13 cellular contexts compared by ENCODE assay signal in the genomic region with DNA sequence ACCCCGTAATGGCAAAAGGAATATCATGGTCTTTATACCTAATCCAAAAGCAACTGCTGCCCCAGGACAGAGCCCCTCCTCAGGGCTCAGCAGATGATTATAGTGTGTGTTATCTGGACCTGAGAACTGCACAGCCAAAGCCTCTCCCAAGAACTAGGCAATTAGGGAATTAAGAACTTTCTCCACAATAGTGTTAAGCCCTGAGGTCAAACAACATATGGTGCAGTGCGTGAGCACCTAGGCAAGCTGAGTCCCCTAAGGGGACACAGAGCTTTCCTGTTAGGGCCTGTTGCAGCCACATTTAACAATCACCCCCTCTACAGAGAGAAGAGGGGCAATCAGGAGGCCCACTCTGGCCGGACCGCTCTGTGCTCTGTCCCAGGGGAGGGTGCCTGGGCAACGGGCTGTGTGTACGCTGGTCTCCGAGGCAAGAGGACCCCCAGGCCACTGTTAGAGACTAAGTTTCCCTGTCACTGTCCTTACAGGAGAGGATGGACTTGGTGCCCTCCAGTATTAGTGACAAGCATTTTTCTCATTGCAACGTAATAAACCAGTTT. TPM values are rescaled to one million over a fixed set of nuclear protein-coding genes. Genes with fewer than 3 reads are reported as not detected.
DNase-seq lines count a peak whose midpoint lies in the region; ATAC-seq and TF ChIP-seq lines count a peak whose summit lies in the region.
"Had no signal": no experiment of that assay in that cellular context is flagged by ENCODE, and none has a peak within 500 bp of the region (broad histone marks: within the 10 kb centered on the region; RNA-seq: fewer than 3 reads in every experiment).

No MANE protein-coding gene starts in this region.

- peaks cover 60% of the 10 kb centered on the region for H3K27me3 ChIP-seq in BLaER1
- no peaks in the 10 kb centered on the region for H3K27me3 ChIP-seq in body of pancreas
- H3K27me3 ChIP-seq: adrenal gland had no signal

- ATAC-seq in body of pancreas, result no peak
- ATAC-seq in naive thymus-derived CD8-positive, alpha-beta T cell, result no peak

- H3K9me3 ChIP-seq in BLaER1, result no peaks in the 10 kb centered on the region
- H3K9me3 ChIP-seq in HEK293 (ENCODE audit: control insufficient read depth, insufficient read depth, low read depth, low read length), result no peaks in the 10 kb centered on the region
- H3K9me3 ChIP-seq in body of pancreas, result no peaks in the 10 kb centered on the region
- H3K9me3 ChIP-seq: adrenal gland had no signal

- in situ Hi-C loops in KBM-7 (cut with MboI; ENCODE audit: low pct_unique_long_range_greater_than_20kb, low sequenced_read_pairs), result loop anchor here (10.0 kb wide), 1 partner anchor 65 kb away; no protein-coding TSS in a partner anchor

- 51 to 59% methylated on average over 2 to 8 of the region's 8 CpGs for WGBS in body of pancreas, 2 donors

- H3K27me3 Mint-ChIP-seq in naive thymus-derived CD8-positive, alpha-beta T cell, result peaks cover 31 to 93% (median 68%) of the 10 kb centered on the region in 5 donors
- peaks cover 56% of the 10 kb centered on the region for H3K27me3 Mint-ChIP-seq in activated T-helper 1 cell treated with anti-CD3 and anti-CD28 coated beads, Interleukin-12 subunit alpha, Interleukin-12 subunit beta, Interleukin-2, Interleukin-4 antibody, amounts not matched to agents 30 ng/mL and 10 ng/mL and 1 ng/mL, durations not matched to agents 14 hours and 24 hours and 36 hours (ENCODE audit: insufficient read depth)

- H3K4me3 ChIP-seq in BLaER1 (no peak overlapping the region), HEK293 (ENCODE audit: low read depth, low read length) (no peak overlapping the region), body of pancreas (no peak overlapping the region)

- H3K27ac Mint-ChIP-seq in naive thymus-derived CD8-positive, alpha-beta T cell, result no peak overlapping the region
- H3K27ac Mint-ChIP-seq in activated T-helper 1 cell treated with anti-CD3 and anti-CD28 coated beads, Interleukin-12 subunit alpha, Interleukin-12 subunit beta, Interleukin-2, Interleukin-4 antibody, amounts not matched to agents 30 ng/mL and 10 ng/mL and 1 ng/mL, durations not matched to agents 14 hours and 24 hours and 36 hours, result no peak overlapping the region
- H3K27ac Mint-ChIP-seq: activated CD4-positive, alpha-beta memory T cell treated with anti-CD3 and anti-CD28 coated beads, Interleukin-2, amount 10 ng/mL, durations not matched to agents 7 days and 5 days had no signal

- H3K27ac ChIP-seq in BLaER1 (no peak overlapping the region), HEK293 (ENCODE audit: extremely low read depth, low read depth, low read length) (no peak overlapping the region; the same call in 1 of the 2 replicates), body of pancreas (peak overlapping the region; percentile 79 to 87 (median 82))
- H3K27ac ChIP-seq: epithelial cell of prostate, GM23248 had no signal

- TF ChIP-seq CTCF in HEK293 (tag by site-specific recombination; IDR thresholded peaks at IDR 0.05), result no peak
- TF ChIP-seq CTCF in body of pancreas (IDR thresholded peaks at IDR 0.05), result no peak

- H3K9me3 Mint-ChIP-seq in naive thymus-derived CD8-positive, alpha-beta T cell, result no peaks in the 10 kb centered on the region
- no peaks in the 10 kb centered on the region for H3K9me3 Mint-ChIP-seq in activated T-helper 1 cell treated with anti-CD3 and anti-CD28 coated beads, Interleukin-12 subunit alpha, Interleukin-12 subunit beta, Interleukin-2, Interleukin-4 antibody, amounts not matched to agents 30 ng/mL and 10 ng/mL and 1 ng/mL, durations not matched to agents 14 hours and 24 hours and 36 hours
- H3K9me3 Mint-ChIP-seq: activated CD4-positive, alpha-beta memory T cell treated with anti-CD3 and anti-CD28 coated beads, Interleukin-2, amount 10 ng/mL, durations not matched to agents 7 days and 5 days had no signal

- no peak for TF ChIP-seq POLR2A in body of pancreas (IDR thresholded peaks at IDR 0.05)

- H4K20me1 ChIP-seq in BLaER1, result peaks cover 42% of the 10 kb centered on the region

- peak overlapping the region in 9 of 10 donors; percentile 4 to 77 (median 32) for H3K4me3 Mint-ChIP-seq in naive thymus-derived CD8-positive, alpha-beta T cell
- H3K4me3 Mint-ChIP-seq in activated T-helper 1 cell treated with anti-CD3 and anti-CD28 coated beads, Interleukin-12 subunit alpha, Interleukin-12 subunit beta, Interleukin-2, Interleukin-4 antibody, amounts not matched to agents 30 ng/mL and 10 ng/mL and 1 ng/mL, durations not matched to agents 14 hours and 24 hours and 36 hours, result no peak overlapping the region
- H3K4me3 Mint-ChIP-seq: activated CD4-positive, alpha-beta memory T cell treated with anti-CD3 and anti-CD28 coated beads, Interleukin-2, amount 10 ng/mL, durations not matched to agents 7 days and 5 days had no signal

- DNase-seq in body of pancreas (no peak), KBM-7 (no peak)
- DNase-seq in naive thymus-derived CD8-positive, alpha-beta T cell, result no peak
- DNase-seq in activated naive CD4-positive, alpha-beta T cell (lab: John Stamatoyannopoulos, UW), result no peak
- no peak for DNase-seq in stimulated activated CD4-positive, alpha-beta T cell treated with anti-CD3 and anti-CD28 coated beads, Interleukin-2, amount 100 ng/mL, for 48 hours
- DNase-seq in activated T-helper 1 cell treated with anti-CD3 and anti-CD28 coated beads, Interleukin-12 subunit alpha, Interleukin-12 subunit beta, Interleukin-2, Interleukin-4 antibody, amounts not matched to agents 30 ng/mL and 10 ng/mL and 1 ng/mL, durations not matched to agents 14 hours and 24 hours and 36 hours (ENCODE audit: low spot score), result no peak
- DNase-seq: activated CD4-positive, alpha-beta memory T cell treated with anti-CD3 and anti-CD28 coated beads, Interleukin-2, amount 10 ng/mL, durations not matched to agents 7 days and 5 days; DMS153 had no signal

- CTCF ChIA-PET in HEK293 (lab: Yijun Ruan, JAX), result interaction anchor here (3.5 to 11.1 kb wide), 2 partner anchors 17 to 66 kb away, joined by 15 to 556 read pairs; no protein-coding TSS in a partner anchor

- H3K36me3 ChIP-seq in BLaER1 (no peaks in the 10 kb centered on the region), HEK293 (ENCODE audit: control insufficient read depth in 2 of 2, insufficient read depth in 1 of 2, low read length in 2 of 2) (no peaks in the 10 kb centered on the region), body of pancreas (replicated peaks in 1 of 2; ENCODE audit: insufficient read depth in 1 of 2, low read depth in 2 of 2) (no peaks in the 10 kb centered on the region)
- H3K36me3 ChIP-seq: adrenal gland had no signal

- POLR2A ChIA-PET in HEK293 (lab: Yijun Ruan, JAX), result interaction anchor here (1.1 kb wide), 1 partner anchor 39 kb away, joined by 3 read pairs; no protein-coding TSS in a partner anchor
- POLR2A ChIA-PET in naive thymus-derived CD8-positive, alpha-beta T cell (lab: Charles Lee), result no interaction called here

- H3K4me1 Mint-ChIP-seq in naive thymus-derived CD8-positive, alpha-beta T cell, result peaks cover 0 to 26% (median 10%) of the 10 kb centered on the region in 4 donors
- peaks cover 6% of the 10 kb centered on the region for H3K4me1 Mint-ChIP-seq in activated T-helper 1 cell treated with anti-CD3 and anti-CD28 coated beads, Interleukin-12 subunit alpha, Interleukin-12 subunit beta, Interleukin-2, Interleukin-4 antibody, amounts not matched to agents 30 ng/mL and 10 ng/mL and 1 ng/mL, durations not matched to agents 14 hours and 24 hours and 36 hours (ENCODE audit: low read depth)

- H3K9ac ChIP-seq in BLaER1, result no peak overlapping the region
- H3K9ac ChIP-seq: GM23248 had no signal

- H3K36me3 Mint-ChIP-seq in naive thymus-derived CD8-positive, alpha-beta T cell, result peaks cover 0 to 2% (median 0%) of the 10 kb centered on the region in 3 donors
- H3K36me3 Mint-ChIP-seq in activated T-helper 1 cell treated with anti-CD3 and anti-CD28 coated beads, Interleukin-12 subunit alpha, Interleukin-12 subunit beta, Interleukin-2, Interleukin-4 antibody, amounts not matched to agents 30 ng/mL and 10 ng/mL and 1 ng/mL, durations not matched to agents 14 hours and 24 hours and 36 hours (ENCODE audit: low read depth), result no peaks in the 10 kb centered on the region

- peak overlapping the region; percentile 95; the same call in 1 of the 2 replicates for H3K4me2 ChIP-seq in BLaER1

- H3K4me1 ChIP-seq in BLaER1, result peaks cover 44% of the 10 kb centered on the region
- H3K4me1 ChIP-seq in HEK293 (ENCODE audit: control insufficient read depth, insufficient read depth, low read length), result no peaks in the 10 kb centered on the region; the same call in 1 of the 2 replicates
- H3K4me1 ChIP-seq in body of pancreas, result peaks cover 77% of the 10 kb centered on the region

- intact Hi-C loops in body of pancreas (cut with DNase I), result no loop called here
- intact Hi-C loops in activated T-helper 1 cell treated with anti-CD3 and anti-CD28 coated beads, Interleukin-12 subunit alpha, Interleukin-12 subunit beta, Interleukin-2, Interleukin-4 antibody, amounts not matched to agents 30 ng/mL and 10 ng/mL and 1 ng/mL, durations not matched to agents 14 hours and 24 hours and 36 hours (cut with micrococcal nuclease), result no loop called here

TF ChIP-seq in HEK293, 187 proteins besides CTCF, POLR2A, EP300 and RAD21:
- no peak for TF ChIP-seq ZNF585B (tag by site-specific recombination; IDR thresholded peaks at IDR 0.05)
- peak; percentile 38; the same call in 1 of the 2 replicates for TF ChIP-seq SP7 (tag by site-specific recombination; IDR thresholded peaks at IDR 0.05)

RNA-seq across cellular contexts. Expression of gene KCNJ5, which starts 1.4 kb away (rescaled TPM):
- 10 to 100 TPM in 1 of 2 donors, 1 to 10 TPM in 1; 6.3 to 13.7 TPM for total RNA-seq in body of pancreas
- not detected for total RNA-seq in naive thymus-derived CD8-positive, alpha-beta T cell
- polyA plus RNA-seq in naive thymus-derived CD8-positive, alpha-beta T cell, result not detected
- total RNA-seq in activated T-helper 1 cell treated with anti-CD3 and anti-CD28 coated beads, Interleukin-12 subunit alpha, Interleukin-12 subunit beta, Interleukin-2, Interleukin-4 antibody, amounts not matched to agents 30 ng/mL and 10 ng/mL and 1 ng/mL, durations not matched to agents 14 hours and 24 hours and 36 hours, result 0.12 TPM in 1 of 2 replicates, not detected in the other
- total RNA-seq: activated CD4-positive, alpha-beta memory T cell treated with anti-CD3 and anti-CD28 coated beads, Interleukin-2, amount 10 ng/mL, durations not matched to agents 7 days and 5 days had no signal
- polyA plus RNA-seq: GM23248 had no signal

RNA-seq across cellular contexts. Expression of gene KCNJ1, which starts 22.6 kb away (rescaled TPM):
- total RNA-seq in body of pancreas, result not detected
- total RNA-seq in naive thymus-derived CD8-positive, alpha-beta T cell, result not detected
- polyA plus RNA-seq in naive thymus-derived CD8-positive, alpha-beta T cell, result not detected
- total RNA-seq in activated T-helper 1 cell treated with anti-CD3 and anti-CD28 coated beads, Interleukin-12 subunit alpha, Interleukin-12 subunit beta, Interleukin-2, Interleukin-4 antibody, amounts not matched to agents 30 ng/mL and 10 ng/mL and 1 ng/mL, durations not matched to agents 14 hours and 24 hours and 36 hours, result not detected in 2 replicates
- total RNA-seq: activated CD4-positive, alpha-beta memory T cell treated with anti-CD3 and anti-CD28 coated beads, Interleukin-2, amount 10 ng/mL, durations not matched to agents 7 days and 5 days; adrenal gland; GM23248 had no signal
- polyA plus RNA-seq: GM23248 had no signal

RNA-seq across cellular contexts. Expression of gene TP53AIP1, which starts 52.9 kb away (rescaled TPM):
- total RNA-seq in body of pancreas, result not detected
- total RNA-seq in naive thymus-derived CD8-positive, alpha-beta T cell, result not detected
- not detected for polyA plus RNA-seq in naive thymus-derived CD8-positive, alpha-beta T cell
- not detected in 2 replicates for total RNA-seq in activated T-helper 1 cell treated with anti-CD3 and anti-CD28 coated beads, Interleukin-12 subunit alpha, Interleukin-12 subunit beta, Interleukin-2, Interleukin-4 antibody, amounts not matched to agents 30 ng/mL and 10 ng/mL and 1 ng/mL, durations not matched to agents 14 hours and 24 hours and 36 hours
- total RNA-seq: activated CD4-positive, alpha-beta memory T cell treated with anti-CD3 and anti-CD28 coated beads, Interleukin-2, amount 10 ng/mL, durations not matched to agents 7 days and 5 days; GM23248 had no signal
- polyA plus RNA-seq: GM23248 had no signal

Comparison
In these comparisons a context has a peak if more than half of its experiments do, and no peak if none do; other contexts are left out.
1. H3K27ac ChIP-seq: peak in body of pancreas (4 of 4); none in BLaER1 (single experiment) and HEK293 (single experiment).